ENCODE assay signal across 8 cellular contexts in genomic region chr22:16869630-16870029, GRCh38. TPM values are rescaled to one million over a fixed set of nuclear protein-coding genes. Genes with fewer than 3 reads are reported as not detected.
"Had no signal": no experiment of that assay in that cellular context is flagged by ENCODE, and none has a peak within 500 bp of the region (broad histone marks: within the 10 kb centered on the region; RNA-seq: fewer than 3 reads in every experiment).

No MANE protein-coding gene starts in this region.

RNA-seq across cellular contexts. Expression of gene XKR3, which starts 44.4 kb away (rescaled TPM):
- total RNA-seq: activated CD4-positive, alpha-beta memory T cell treated with anti-CD3 and anti-CD28 coated beads, Interleukin-2, amount 10 ng/mL, durations not matched to agents 7 days and 5 days; aorta; body of pancreas; cardiac septum; OCI-LY7; PC-9; SJCRH30; T-helper 1 cell treated with Interleukin-12 subunit alpha and Interleukin-12 subunit beta and Interleukin-4 antibody, amounts not matched to agents 30 ng/mL and 1 ng/mL, for 36 hours had no signal
- polyA plus RNA-seq: aorta had no signal
